In genomic region chr19:1093811-1094553, GRCh38 we compare ENCODE assay signal across 1 cellular context.
TF ChIP-seq lines count a peak whose summit lies in the region.

No MANE protein-coding gene starts in this region.

TF ChIP-seq in endothelial cell of umbilical vein, 7 proteins besides CTCF, POLR2A, EP300 and RAD21:
- TF ChIP-seq POLR2AphosphoS5 (IDR thresholded peaks at IDR 0.05; ENCODE audit: insufficient read depth, low read depth, low read length) = no peak
- TF ChIP-seq MAX (IDR thresholded peaks at IDR 0.05; ENCODE audit: insufficient read depth, insufficient read length) = no peak
- TF ChIP-seq MYC (IDR thresholded peaks at IDR 0.05; ENCODE audit: low read depth, low read length) = no peak
- TF ChIP-seq GATA2 (IDR thresholded peaks at IDR 0.05; ENCODE audit: insufficient read depth, insufficient read length, low read depth, low read length) = no peak
